In genomic region chr2:206267567-206267966, GRCh38 we compare ENCODE assay signal across 31 cellular contexts.
"Had no signal": no experiment of that assay in that cellular context is flagged by ENCODE, and none has a peak within 500 bp of the region (broad histone marks: within the 10 kb centered on the region; RNA-seq: fewer than 3 reads in every experiment).

No MANE protein-coding gene starts in this region.

- H3K4me1 ChIP-seq: ascending aorta, breast epithelium, colonic mucosa, gastroesophageal sphincter had no signal

- ATAC-seq: activated CD4-positive, alpha-beta T cell treated with anti-CD3 and anti-CD28 coated beads for 36 hours; activated CD8-positive, alpha-beta memory T cell treated with anti-CD3 and anti-CD28 coated beads, Interleukin-2, amount 10 ng/mL, durations not matched to agents 7 days and 5 days; activated CD8-positive, alpha-beta T cell treated with anti-CD3 and anti-CD28 coated beads, Interleukin-2, amount 10 ng/mL, durations not matched to agents 7 days and 5 days; activated naive CD4-positive, alpha-beta T cell treated with anti-CD3 and anti-CD28 coated beads, Interleukin-2, amount 50 U/mL, for 72 hours; gastroesophageal sphincter; T-helper 17 cell had no signal

- H3K27me3 ChIP-seq: ascending aorta had no signal

- H3K27ac ChIP-seq: ascending aorta, breast epithelium, cardiac muscle cell, colonic mucosa, epithelial cell of prostate, esophagus squamous epithelium, gastroesophageal sphincter, WERI-Rb-1 had no signal

- H3K9me3 ChIP-seq: ascending aorta, breast epithelium, colonic mucosa, esophagus squamous epithelium, gastroesophageal sphincter had no signal

- H3K36me3 ChIP-seq: ascending aorta, breast epithelium, cardiac muscle cell, colonic mucosa, esophagus squamous epithelium, gastroesophageal sphincter, WERI-Rb-1 had no signal

- H3K4me3 ChIP-seq: ascending aorta, breast epithelium, cardiac muscle cell, colonic mucosa, esophagus squamous epithelium, gastroesophageal sphincter had no signal

- FAIRE-seq: endometrium had no signal

- DNase-seq: activated CD4-positive, alpha-beta memory T cell treated with anti-CD3 and anti-CD28 coated beads for 36 hours; activated CD4-positive, alpha-beta T cell treated with anti-CD3 and anti-CD28 coated beads for 36 hours; activated CD4-positive, alpha-beta T cell treated with anti-CD3 and anti-CD28 coated beads, Interleukin-2, amount 10 ng/mL, durations not matched to agents 24 days and 14 days; activated CD4-positive, CD25-positive, alpha-beta regulatory T cell; activated CD4-positive, CD25-positive, alpha-beta regulatory T cell treated with anti-CD3 and anti-CD28 coated beads, Interleukin-2, amount 50 U/mL, for 72 hours; activated CD8-positive, alpha-beta memory T cell treated with anti-CD3 and anti-CD28 coated beads, Interleukin-2, amount 10 ng/mL, durations not matched to agents 7 days and 5 days; activated CD8-positive, alpha-beta memory T cell treated with anti-CD3 and anti-CD28 coated beads, Interleukin-2, amount 50 U/mL, for 4 hours; activated CD8-positive, alpha-beta T cell treated with anti-CD3 and anti-CD28 coated beads, Interleukin-2, amount 10 ng/mL, durations not matched to agents 7 days and 5 days; activated effector memory CD4-positive, alpha-beta T cell treated with anti-CD3 and anti-CD28 coated beads, Interleukin-2, amount 50 U/mL, for 16 hours; activated naive CD4-positive, alpha-beta T cell; activated naive CD4-positive, alpha-beta T cell treated with anti-CD3 and anti-CD28 coated beads, Interleukin-2, amount 10 ng/mL, durations not matched to agents 7 days and 5 days; activated naive CD8-positive, alpha-beta T cell treated with anti-CD3 and anti-CD28 coated beads, Interleukin-2, amount 10 ng/mL, durations not matched to agents 7 days and 5 days; activated T-cell treated with anti-CD3 and anti-CD28 coated beads, Interleukin-2, amount 50 U/mL, for 1 hour; activated T-cell treated with anti-CD3 and anti-CD28 coated beads, Interleukin-2, amount 50 U/mL, for 48 hours; central memory CD4-positive, alpha-beta T cell; cerebellar nuclear complex; colonic mucosa; effector CD8-positive, alpha-beta T cell; esophagus squamous epithelium; foreskin melanocyte; T-helper 1 cell; T-helper 17 cell; T1000; WERI-Rb-1 had no signal
